ENCODE assay signal across 23 cellular contexts in genomic region chr17:56119191-56119590, GRCh38. TPM values are rescaled to one million over a fixed set of nuclear protein-coding genes. Genes with fewer than 3 reads are reported as not detected.
DNase-seq lines count a peak whose midpoint lies in the region; ATAC-seq and TF ChIP-seq lines count a peak whose summit lies in the region.
"Had no signal": no experiment of that assay in that cellular context is flagged by ENCODE, and none has a peak within 500 bp of the region (broad histone marks: within the 10 kb centered on the region; RNA-seq: fewer than 3 reads in every experiment).

No MANE protein-coding gene starts in this region.

- no peak overlapping the region for H3K27ac Mint-ChIP-seq in mesothelial cell of epicardium
- H3K27ac Mint-ChIP-seq: CD14-positive monocyte; CD4-positive, alpha-beta memory T cell; CD4-positive, CD25-positive, alpha-beta regulatory T cell; CD8-positive, alpha-beta memory T cell had no signal

- H3K4me1 Mint-ChIP-seq in mesothelial cell of epicardium = no peaks in the 10 kb centered on the region
- H3K4me1 Mint-ChIP-seq: CD14-positive monocyte; CD4-positive, alpha-beta memory T cell; CD4-positive, CD25-positive, alpha-beta regulatory T cell; CD8-positive, alpha-beta memory T cell had no signal

- H3K79me2 ChIP-seq in Karpas-422 (ENCODE audit: low read length) = no peaks in the 10 kb centered on the region

- 0 out of 2 replicates have a peak, but pooled peaks cover under 1% of the 10 kb centered on the region for H3K27me3 ChIP-seq in Karpas-422 (ENCODE audit: low read length)
- H3K27me3 ChIP-seq: BLaER1 had no signal

- H3K4me3 Mint-ChIP-seq in mesothelial cell of epicardium = no peak overlapping the region
- H3K4me3 Mint-ChIP-seq: CD14-positive monocyte; CD4-positive, alpha-beta memory T cell; CD4-positive, CD25-positive, alpha-beta regulatory T cell; CD8-positive, alpha-beta memory T cell had no signal

- ATAC-seq in GM18505 (IDR thresholded peaks at IDR 0.05; ENCODE audit: unreplicated experiment) = no peak

- no peaks in the 10 kb centered on the region for H3K36me3 Mint-ChIP-seq in mesothelial cell of epicardium
- H3K36me3 Mint-ChIP-seq: CD14-positive monocyte; CD4-positive, alpha-beta memory T cell; CD4-positive, CD25-positive, alpha-beta regulatory T cell; CD8-positive, alpha-beta memory T cell had no signal

- no peak overlapping the region for H3K27ac ChIP-seq in Karpas-422 (ENCODE audit: low read length)
- H3K27ac ChIP-seq: BLaER1 had no signal

- H3K36me3 ChIP-seq in Karpas-422 (ENCODE audit: insufficient read depth, low read length) = no peaks in the 10 kb centered on the region
- H3K36me3 ChIP-seq: BE2C, BLaER1 had no signal

- DNase-seq in EH (ENCODE audit: low read depth) = peak; percentile 19
- DNase-seq in Karpas-422 = peak; percentile 15
- peak; percentile 47 for DNase-seq in myocyte (ENCODE audit: low read depth)
- DNase-seq in mesothelial cell of epicardium (ENCODE audit: low spot score in 2 of 2, unreplicated experiment in 2 of 2) = no peak
- DNase-seq in activated CD8-positive, alpha-beta memory T cell treated with anti-CD3 and anti-CD28 coated beads for 24 hours = no peak
- DNase-seq: 8988T; ACHN; BE2C; C1 segment of cervical spinal cord; CD4-positive, alpha-beta memory T cell; CD4-positive, CD25-positive, alpha-beta regulatory T cell; CD8-positive, alpha-beta memory T cell; COR-L47; DMS 273 treated with DMSO at 0.1 percent for 48 hours; DMS153; DMS79; DND-41; GF-D8 had no signal

- H3K9ac ChIP-seq in Karpas-422 (ENCODE audit: low read length) = no peak overlapping the region
- H3K9ac ChIP-seq: BLaER1 had no signal

- H3K9me3 ChIP-seq in Karpas-422 (ENCODE audit: low read length) = no peaks in the 10 kb centered on the region
- H3K9me3 ChIP-seq: BE2C, BLaER1 had no signal

- H3K9me2 ChIP-seq in Karpas-422 (replicated peaks; ENCODE audit: insufficient read depth, low read length) = no peaks in the 10 kb centered on the region

- peaks cover 31% of the 10 kb centered on the region for H3K27me3 Mint-ChIP-seq in mesothelial cell of epicardium (ENCODE audit: low read depth)
- H3K27me3 Mint-ChIP-seq: CD4-positive, alpha-beta memory T cell had no signal

- no peak overlapping the region for H3K4me2 ChIP-seq in Karpas-422 (ENCODE audit: low read depth, low read length, poor library complexity, severe bottlenecking)
- H3K4me2 ChIP-seq: BLaER1 had no signal

- TF ChIP-seq CTCF in mesothelial cell of epicardium (IDR thresholded peaks at IDR 0.05; ENCODE audit: unreplicated experiment) = no peak

- TF ChIP-seq POLR2A in GM18505 (IDR thresholded peaks at IDR 0.05; ENCODE audit: borderline replicate concordance, extremely low read depth, insufficient read depth, insufficient read length) = no peak

- no peak overlapping the region for H2AFZ ChIP-seq in Karpas-422 (ENCODE audit: low read length)

- H3K4me3 ChIP-seq in Karpas-422 (ENCODE audit: low read length) = no peak overlapping the region
- H3K4me3 ChIP-seq: BLaER1 had no signal

- H4K20me1 ChIP-seq in Karpas-422 (ENCODE audit: insufficient read depth, low read depth, low read length) = no peaks in the 10 kb centered on the region
- H4K20me1 ChIP-seq: BLaER1 had no signal

- no peaks in the 10 kb centered on the region for H3K9me3 Mint-ChIP-seq in mesothelial cell of epicardium
- H3K9me3 Mint-ChIP-seq: CD14-positive monocyte; CD4-positive, alpha-beta memory T cell; CD4-positive, CD25-positive, alpha-beta regulatory T cell; CD8-positive, alpha-beta memory T cell had no signal

- no peaks in the 10 kb centered on the region for H3K4me1 ChIP-seq in Karpas-422 (ENCODE audit: low read length)
- H3K4me1 ChIP-seq: BE2C, BLaER1 had no signal

RNA-seq across cellular contexts. Expression of gene ANKFN1, which starts 34.1 kb away (rescaled TPM):
- total RNA-seq in Karpas-422 (2014; rRNA removed; shearing (Covaris generic); ENCODE audit: low replicate concordance) = not detected in 2 replicates
- total RNA-seq in myocyte (0.10 TPM in 1 of 2 replicates, not detected in the other), mesothelial cell of epicardium (0.09 to 0.34 TPM (median 0.27 TPM) in 3 replicates)
- 0.08 TPM for polyA plus RNA-seq in myocyte (2012)
- total RNA-seq: A673; CD4-positive, alpha-beta memory T cell; CD4-positive, CD25-positive, alpha-beta regulatory T cell; CD8-positive, alpha-beta memory T cell; Daoy had no signal
- polyA plus RNA-seq: CD14-positive monocyte; CD4-positive, alpha-beta memory T cell; CD4-positive, CD25-positive, alpha-beta regulatory T cell; CD8-positive, alpha-beta memory T cell had no signal

Comparison
In these comparisons a context has a peak if more than half of its experiments do, and no peak if none do; other contexts are left out.
1. DNase-seq: peak in EH (single experiment), Karpas-422 (single experiment) and myocyte (single experiment); none in mesothelial cell of epicardium (0 of 2) and activated CD8-positive, alpha-beta memory T cell treated with anti-CD3 and anti-CD28 coated beads for 24 hours (single experiment).